Comparison of ENCODE assay signal across 16 cellular contexts in genomic region chr5:138626333-138626944, GRCh38.
"Had no signal": no experiment of that assay in that cellular context is flagged by ENCODE, and none has a peak within 500 bp of the region (broad histone marks: within the 10 kb centered on the region; RNA-seq: fewer than 3 reads in every experiment).

No MANE protein-coding gene starts in this region.

- H3K4me1 ChIP-seq: body of pancreas, lower lobe of right lung, psoas muscle, right lobe of liver had no signal

- H3K36me3 ChIP-seq: lower lobe of right lung, right lobe of liver had no signal

- DNase-seq: activated CD4-positive, CD25-positive, alpha-beta regulatory T cell; amniotic stem cell; body of pancreas; endodermal cell; erythroblast; immature natural killer cell; left cardiac atrium; lower lobe of right lung; naive thymus-derived CD4-positive, alpha-beta T cell; nucleus accumbens; psoas muscle; right lobe of liver; stimulated activated CD4-positive, alpha-beta T cell treated with anti-CD3 and anti-CD28 coated beads, Interleukin-2, amount 100 ng/mL, for 24 hours; stimulated activated naive CD4-positive, alpha-beta T cell; substantia nigra had no signal

- H3K9me3 ChIP-seq: body of pancreas, lower lobe of right lung, psoas muscle, right lobe of liver had no signal

- H3K27ac ChIP-seq: body of pancreas, lower lobe of right lung, psoas muscle, right lobe of liver had no signal

- ATAC-seq: activated naive CD4-positive, alpha-beta T cell treated with anti-CD3 and anti-CD28 coated beads, Interleukin-2, amount 50 U/mL, for 72 hours; body of pancreas; left cardiac atrium; lower lobe of right lung; naive thymus-derived CD4-positive, alpha-beta T cell; psoas muscle; right lobe of liver had no signal

- H3K27me3 ChIP-seq: body of pancreas, right lobe of liver had no signal

- H3K4me3 ChIP-seq: body of pancreas, lower lobe of right lung, psoas muscle, right lobe of liver had no signal
